In genomic region chr5:142461028-142461427, GRCh38 we compare ENCODE assay signal across 29 cellular contexts.
"Had no signal": no experiment of that assay in that cellular context is flagged by ENCODE, and none has a peak within 500 bp of the region (broad histone marks: within the 10 kb centered on the region; RNA-seq: fewer than 3 reads in every experiment).

No MANE protein-coding gene starts in this region.

- H3K9me3 Mint-ChIP-seq: memory B cell; natural killer cell treated with Interleukin-12 subunit alpha and Interleukin-12 subunit beta and Interleukin-15 and Interleukin-18, amount 100 ng/mL, for 72 hours had no signal

- H3K36me3 ChIP-seq: esophagus muscularis mucosa, gastroesophageal sphincter, heart left ventricle, neural progenitor cell, prostate gland, right atrium auricular region, thoracic aorta, tibial nerve, upper lobe of left lung had no signal

- H3K4me3 ChIP-seq: coronary artery, esophagus muscularis mucosa, gastroesophageal sphincter, heart left ventricle, hepatocyte, lung, neural progenitor cell, prostate gland, right atrium auricular region, smooth muscle cell, thoracic aorta, tibial nerve, upper lobe of left lung had no signal

- H3K36me3 Mint-ChIP-seq: natural killer cell treated with Interleukin-12 subunit alpha and Interleukin-12 subunit beta and Interleukin-15 and Interleukin-18, amount 100 ng/mL, for 72 hours; neural progenitor cell had no signal

- H2AFZ ChIP-seq: hepatocyte, neural progenitor cell, parathyroid adenoma had no signal

- H3K27ac Mint-ChIP-seq: memory B cell; naive B cell; natural killer cell treated with Interleukin-12 subunit alpha and Interleukin-12 subunit beta and Interleukin-15 and Interleukin-18, amount 100 ng/mL, for 72 hours; neural progenitor cell had no signal

- H3K4me1 Mint-ChIP-seq: memory B cell had no signal

- H3K9me3 ChIP-seq: esophagus muscularis mucosa, gastroesophageal sphincter, prostate gland, thoracic aorta, upper lobe of left lung had no signal

- H3K27me3 ChIP-seq: esophagus muscularis mucosa, foreskin keratinocyte, gastroesophageal sphincter, heart left ventricle, hepatocyte, right atrium auricular region, tibial nerve, upper lobe of left lung had no signal

- ATAC-seq: foreskin keratinocyte; gastroesophageal sphincter; heart left ventricle; left lobe of liver; natural killer cell treated with Interleukin-12 subunit alpha and Interleukin-12 subunit beta and Interleukin-15 and Interleukin-18, amount 100 ng/mL, for 72 hours; sciatic nerve had no signal

- H3K79me2 ChIP-seq: hepatocyte, parathyroid adenoma had no signal

- DNase-seq: dermis blood vessel endothelial cell; effector memory CD4-positive, alpha-beta T cell; heart left ventricle; kidney; naive B cell; stimulated activated CD4-positive, alpha-beta T cell treated with anti-CD3 and anti-CD28 coated beads, Interleukin-12 subunit alpha, Interleukin-12 subunit beta, amount 100 ng/mL, for 4 hours; stimulated activated CD4-positive, alpha-beta T cell treated with anti-CD3 and anti-CD28 coated beads, Interleukin-1b, Interleukin-23, amount 100 ng/mL, for 48 hours; stimulated activated CD4-positive, alpha-beta T cell treated with anti-CD3 and anti-CD28 coated beads, Interleukin-4, amount 100 ng/mL, for 1 hour; stimulated activated CD8-positive, alpha-beta memory T cell treated with anti-CD3 and anti-CD28 coated beads, Interleukin-4, amount 100 ng/mL, for 48 hours; stimulated activated naive CD4-positive, alpha-beta T cell treated with Interleukin-2 at 50 U/mL for 16 hours; substantia nigra; upper lobe of left lung had no signal

- H3K9ac ChIP-seq: neural progenitor cell, parathyroid adenoma had no signal

- H3K4me1 ChIP-seq: foreskin keratinocyte, parathyroid adenoma, prostate gland, right atrium auricular region, upper lobe of left lung had no signal

- H3K27ac ChIP-seq: coronary artery, esophagus muscularis mucosa, foreskin keratinocyte, gastroesophageal sphincter, heart left ventricle, hepatocyte, neural progenitor cell, parathyroid adenoma, prostate gland, right atrium auricular region, thoracic aorta, tibial nerve, upper lobe of left lung had no signal

- H3K4me3 Mint-ChIP-seq: memory B cell; natural killer cell treated with Interleukin-12 subunit alpha and Interleukin-12 subunit beta and Interleukin-15 and Interleukin-18, amount 100 ng/mL, for 72 hours; neural progenitor cell had no signal

- H3K4me2 ChIP-seq: hepatocyte, neural progenitor cell, smooth muscle cell had no signal
